In the genomic region with DNA sequence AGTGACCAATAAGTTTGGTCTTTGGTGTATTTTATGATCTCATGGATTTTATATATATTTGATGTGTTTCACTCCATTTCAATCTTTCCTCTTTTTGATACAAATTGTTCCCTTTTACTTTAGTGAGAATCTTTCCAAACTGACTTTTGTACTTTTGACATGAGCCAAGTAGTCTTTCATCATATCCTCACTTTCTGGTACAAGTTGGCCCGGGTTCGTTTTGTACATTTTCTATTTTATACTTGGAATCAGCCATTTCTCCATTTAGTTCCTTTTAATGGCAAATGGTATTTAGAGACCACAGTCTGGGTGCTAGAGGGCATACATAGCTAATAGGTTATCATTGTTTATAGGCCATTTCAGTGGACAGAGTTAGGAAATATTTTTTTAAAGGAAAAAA, we compare ENCODE assay signal across 17 cellular contexts.
DNase-seq lines count a peak whose midpoint lies in the region; ATAC-seq, FAIRE-seq and TF ChIP-seq lines count a peak whose summit lies in the region.
"Had no signal": no experiment of that assay in that cellular context is flagged by ENCODE, and none has a peak within 500 bp of the region (broad histone marks: within the 10 kb centered on the region; RNA-seq: fewer than 3 reads in every experiment).

No MANE protein-coding gene starts in this region.

- ATAC-seq in HepG2: no peak
- ATAC-seq: SK-N-SH treated with all-trans-retinoic acid at 6 μM for 48 hours had no signal

- CTCF ChIA-PET in HepG2 (lab: Yijun Ruan, JAX; ENCODE audit: low intra/inter-chr PET ratio, low total read pairs) (no interaction called here), PC-9 (lab: Charles Lee) (no interaction called here)

- H3K36me3 ChIP-seq in liver (ENCODE audit: control insufficient read depth in 4 of 4, insufficient read depth in 3 of 4, low read depth in 1 of 4, low read length in 3 of 4): peaks cover 0 to 13% (median 1%) of the 10 kb centered on the region in 4 donors
- peaks cover 0 to 15% of the 10 kb centered on the region in 2 experiments; a peak in 3 of 5 replicates for H3K36me3 ChIP-seq in HepG2 (replicated peaks in 1 of 2; ENCODE audit: control insufficient read depth in 1 of 2, insufficient read depth in 2 of 2, low read length in 2 of 2)
- H3K36me3 ChIP-seq in PC-9 (ENCODE audit: low read depth): no peaks in the 10 kb centered on the region

- TF ChIP-seq EP300 in HepG2 (IDR thresholded peaks at IDR 0.05; ENCODE audit: low read depth in 2 of 2, low read length in 2 of 2): no peak
- TF ChIP-seq EP300 in HepG2 (CRISPR knock-in tag; IDR thresholded peaks at IDR 0.05; ENCODE audit: borderline replicate concordance): no peak

- FAIRE-seq in HepG2 (lab: Jason Lieb, UNC) (no peak), colon (lab: Jason Lieb, UNC) (peak; percentile 53)

- H3K9ac ChIP-seq in liver (ENCODE audit: low read depth in 1 of 2, low read length in 2 of 2): no peak overlapping the region
- H3K9ac ChIP-seq in HepG2 (ENCODE audit: insufficient read depth, low read depth, low read length): no peak overlapping the region
- H3K9ac ChIP-seq: GM23248 had no signal

- no TSS peak for BruUV-seq in HepG2 (replicated peaks; lab: Mats Ljungman, UMichigan)
- no TSS peak for BruUV-seq in PC-9 (replicated peaks; lab: Mats Ljungman, UMichigan)

- H4K20me1 ChIP-seq in HepG2 (ENCODE audit: insufficient read depth, low read length) (no peaks in the 10 kb centered on the region), PC-9 (ENCODE audit: insufficient read depth) (no peaks in the 10 kb centered on the region)

- H3K4me2 ChIP-seq in HepG2 (ENCODE audit: low read depth, low read length) (no peak overlapping the region), PC-9 (no peak overlapping the region)

- intact Hi-C loops in HepG2 (cut with micrococcal nuclease; ENCODE audit: unreplicated experiment) (no loop called here), PC-9 (cut with micrococcal nuclease; ENCODE audit: unreplicated experiment) (no loop called here)

- POLR2A ChIA-PET in HepG2 (lab: Yijun Ruan, JAX): no interaction called here
- POLR2A ChIA-PET in PC-9 (lab: Charles Lee; ENCODE audit: unreplicated experiment): no interaction called here

- no peaks in the 10 kb centered on the region for H3K79me2 ChIP-seq in HepG2 (ENCODE audit: insufficient read depth, low read length)
- no peaks in the 10 kb centered on the region for H3K79me2 ChIP-seq in PC-9 (ENCODE audit: low read depth)

- no peak for TF ChIP-seq POLR2A in HepG2 (IDR thresholded peaks at IDR 0.05; ENCODE audit: insufficient read depth in 1 of 2, low read depth in 2 of 2, low read length in 2 of 2)

- H3K9me3 ChIP-seq in liver (ENCODE audit: control insufficient read depth in 4 of 4, low read length in 3 of 4) (peaks cover 0 to 2% (median 0%) of the 10 kb centered on the region in 4 donors), HepG2 (ENCODE audit: low read length) (no peaks in the 10 kb centered on the region), PC-9 (ENCODE audit: insufficient read depth, low read depth) (no peaks in the 10 kb centered on the region)

- TF ChIP-seq RAD21 in liver (IDR thresholded peaks at IDR 0.05) (peak in 1 of 2 donors; percentile 23), HepG2 (CRISPR knock-in tag; IDR thresholded peaks at IDR 0.05) (no peak)

- H3K4me1 ChIP-seq in liver (ENCODE audit: control insufficient read depth in 4 of 4, insufficient read depth in 4 of 4, low read length in 3 of 4) (peaks cover 0 to 4% (median 3%) of the 10 kb centered on the region in 4 donors), HepG2 (ENCODE audit: insufficient read depth, low read length) (no peaks in the 10 kb centered on the region), PC-9 (replicated peaks; ENCODE audit: insufficient read depth) (no peaks in the 10 kb centered on the region)

- in situ Hi-C loops in HepG2 (cut with HindIII; ENCODE audit: extremely low pct_ligation_motif_present, low pct_unique_long_range_greater_than_20kb): no loop called here

- H3F3A ChIP-seq in PC-9 (ENCODE audit: insufficient read depth, low read depth): no peaks in the 10 kb centered on the region

- H3K9me2 ChIP-seq in PC-9 (ENCODE audit: insufficient read depth): no peaks in the 10 kb centered on the region

- no peak overlapping the region for H2AFZ ChIP-seq in HepG2 (ENCODE audit: low read length)
- H2AFZ ChIP-seq in PC-9: no peak overlapping the region
- H2AFZ ChIP-seq: GM23248 had no signal

- H3K4me3 ChIP-seq in liver (ENCODE audit: low read depth in 1 of 3, low read length in 3 of 3) (no peak overlapping the region), HepG2 (replicated peaks in 1 of 3; ENCODE audit: insufficient read depth in 1 of 3, low read depth in 2 of 3, low read length in 3 of 3) (no peak overlapping the region), PC-9 (no peak overlapping the region)
- H3K4me3 ChIP-seq: GM23248 had no signal

- DNase-seq in HepG2 (ENCODE audit: low spot score) (no peak), NOMO-1 treated with DMSO at 0.1 percent for 48 hours (lab: John Stamatoyannopoulos, UW; ENCODE audit: unreplicated experiment) (peak; percentile 31), PC-9 (no peak), NCI-H510A treated with DMSO at 0.1 percent for 48 hours (lab: John Stamatoyannopoulos, UW) (no peak), globus pallidus (ENCODE audit: low spot score) (no peak)
- no peak for DNase-seq in stimulated activated CD4-positive, alpha-beta T cell treated with anti-CD3 and anti-CD28 coated beads, Interleukin-1b, Interleukin-23, amount 100 ng/mL, for 48 hours
- DNase-seq: COR-L47, GM23248, Kasumi-1, NCI-H1436 treated with DMSO at 0.1 percent for 48 hours, NCI-H2081, NCI-H510A, NCI-H82, Right ventricle myocardium superior had no signal

- H3K27ac ChIP-seq in liver (ENCODE audit: low read depth in 1 of 2, low read length in 2 of 2): peak overlapping the region in 1 of 2 donors; percentile 32
- H3K27ac ChIP-seq in HepG2 (ENCODE audit: extremely low read length, insufficient read depth, low read length): no peak overlapping the region
- no peak overlapping the region for H3K27ac ChIP-seq in PC-9
- H3K27ac ChIP-seq: GM23248 had no signal

- WGBS in liver: 30% methylated on average over 2 of the region's 2 CpGs
- 87% methylated on average over 2 of the region's 2 CpGs for WGBS in HepG2 (ENCODE audit: low lambda C conversion rate)

- no peak for TF ChIP-seq CTCF in liver (IDR thresholded peaks at IDR 0.05; ENCODE audit: low read depth, low read length, missing input control)
- TF ChIP-seq CTCF in HepG2 (CRISPR knock-in tag; IDR thresholded peaks at IDR 0.05): no peak
- no peak for TF ChIP-seq CTCF in PC-9 (conservative IDR thresholded peaks at IDR 0.05)

- H3K27me3 ChIP-seq in liver (ENCODE audit: control insufficient read depth in 4 of 4, insufficient read depth in 4 of 4, low read length in 3 of 4) (no peaks in the 10 kb centered on the region), HepG2 (ENCODE audit: control insufficient read depth in 1 of 2, insufficient read depth in 2 of 2, low read length in 2 of 2) (no peaks in the 10 kb centered on the region), PC-9 (ENCODE audit: insufficient read depth, low read depth) (no peaks in the 10 kb centered on the region)

TF ChIP-seq in liver, 16 proteins besides CTCF, POLR2A, EP300 and RAD21 (continues in another document):
- peak; percentile 51 for TF ChIP-seq NR2F2 (IDR thresholded peaks at IDR 0.05)
- no peak for TF ChIP-seq TAF1 (conservative IDR thresholded peaks at IDR 0.05)
- TF ChIP-seq, protein P1, sequence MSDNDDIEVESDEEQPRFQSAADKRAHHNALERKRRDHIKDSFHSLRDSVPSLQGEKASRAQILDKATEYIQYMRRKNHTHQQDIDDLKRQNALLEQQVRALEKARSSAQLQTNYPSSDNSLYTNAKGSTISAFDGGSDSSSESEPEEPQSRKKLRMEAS (IDR thresholded peaks at IDR 0.05): no peak

TF ChIP-seq in HepG2, 621 proteins besides CTCF, POLR2A, EP300 and RAD21:
- TF ChIP-seq RFX3 (CRISPR knock-in tag; IDR thresholded peaks at IDR 0.05) (no peak), TBX3 (IDR thresholded peaks at IDR 0.05; ENCODE audit: borderline replicate concordance) (no peak)
- TF ChIP-seq, protein P2, sequence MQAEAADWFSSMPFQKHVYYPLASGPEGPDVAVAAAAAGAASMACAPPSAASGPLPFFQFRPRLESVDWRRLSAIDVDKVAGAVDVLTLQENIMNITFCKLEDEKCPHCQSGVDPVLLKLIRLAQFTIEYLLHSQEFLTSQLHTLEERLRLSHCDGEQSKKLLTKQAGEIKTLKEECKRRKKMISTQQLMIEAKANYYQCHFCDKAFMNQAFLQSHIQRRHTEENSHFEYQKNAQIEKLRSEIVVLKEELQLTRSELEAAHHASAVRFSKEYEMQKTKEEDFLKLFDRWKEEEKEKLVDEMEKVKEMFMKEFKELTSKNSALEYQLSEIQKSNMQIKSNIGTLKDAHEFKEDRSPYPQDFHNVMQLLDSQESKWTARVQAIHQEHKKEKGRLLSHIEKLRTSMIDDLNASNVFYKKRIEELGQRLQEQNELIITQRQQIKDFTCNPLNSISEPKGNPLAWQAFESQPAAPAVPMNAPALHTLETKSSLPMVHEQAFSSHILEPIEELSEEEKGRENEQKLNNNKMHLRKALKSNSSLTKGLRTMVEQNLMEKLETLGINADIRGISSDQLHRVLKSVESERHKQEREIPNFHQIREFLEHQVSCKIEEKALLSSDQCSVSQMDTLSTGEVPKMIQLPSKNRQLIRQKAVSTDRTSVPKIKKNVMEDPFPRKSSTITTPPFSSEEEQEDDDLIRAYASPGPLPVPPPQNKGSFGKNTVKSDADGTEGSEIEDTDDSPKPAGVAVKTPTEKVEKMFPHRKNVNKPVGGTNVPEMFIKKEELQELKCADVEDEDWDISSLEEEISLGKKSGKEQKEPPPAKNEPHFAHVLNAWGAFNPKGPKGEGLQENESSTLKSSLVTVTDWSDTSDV (CRISPR knock-in tag; IDR thresholded peaks at IDR 0.05): no peak
- TF ChIP-seq, protein P3, sequence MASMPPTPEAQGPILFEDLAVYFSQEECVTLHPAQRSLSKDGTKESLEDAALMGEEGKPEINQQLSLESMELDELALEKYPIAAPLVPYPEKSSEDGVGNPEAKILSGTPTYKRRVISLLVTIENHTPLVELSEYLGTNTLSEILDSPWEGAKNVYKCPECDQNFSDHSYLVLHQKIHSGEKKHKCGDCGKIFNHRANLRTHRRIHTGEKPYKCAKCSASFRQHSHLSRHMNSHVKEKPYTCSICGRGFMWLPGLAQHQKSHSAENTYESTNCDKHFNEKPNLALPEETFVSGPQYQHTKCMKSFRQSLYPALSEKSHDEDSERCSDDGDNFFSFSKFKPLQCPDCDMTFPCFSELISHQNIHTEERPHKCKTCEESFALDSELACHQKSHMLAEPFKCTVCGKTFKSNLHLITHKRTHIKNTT (CRISPR knock-in tag; IDR thresholded peaks at IDR 0.05): no peak
